1 cellular context compared by ENCODE assay signal in genomic region chr11:76919887-76920746, GRCh38.
TF ChIP-seq lines count a peak whose summit lies in the region.

No MANE protein-coding gene starts in this region.

TF ChIP-seq in GM23338, 12 proteins besides CTCF, POLR2A, EP300 and RAD21 (continued from another document):
- no peak for TF ChIP-seq ZNF462 (CRISPR knock-in tag; IDR thresholded peaks at IDR 0.05)
- no peak for TF ChIP-seq NANOG (IDR thresholded peaks at IDR 0.05; ENCODE audit: borderline replicate concordance)
- no peak for TF ChIP-seq ZNF331 (CRISPR knock-in tag; IDR thresholded peaks at IDR 0.05; ENCODE audit: low read depth)
- TF ChIP-seq CREB1 (CRISPR knock-in tag; IDR thresholded peaks at IDR 0.05; ENCODE audit: low read depth), result no peak
- TF ChIP-seq ZNF114 (CRISPR knock-in tag; IDR thresholded peaks at IDR 0.05), result no peak
- TF ChIP-seq EZH2phosphoT487 (IDR thresholded peaks at IDR 0.05; ENCODE audit: unreplicated experiment), result no peak
- TF ChIP-seq STAT1 (IDR thresholded peaks at IDR 0.05; ENCODE audit: unreplicated experiment), result no peak
- TF ChIP-seq POLR2AphosphoS5 (IDR thresholded peaks at IDR 0.05; ENCODE audit: low read depth), result no peak
- no peak for TF ChIP-seq JUNB (IDR thresholded peaks at IDR 0.05; ENCODE audit: unreplicated experiment)
- no peak for TF ChIP-seq EZH2 (IDR thresholded peaks at IDR 0.05; ENCODE audit: low read depth, unreplicated experiment)
